In genomic region chr21:35831791-35832190, GRCh38 we compare ENCODE assay signal across 29 cellular contexts.
"Had no signal": no experiment of that assay in that cellular context is flagged by ENCODE, and none has a peak within 500 bp of the region (broad histone marks: within the 10 kb centered on the region; RNA-seq: fewer than 3 reads in every experiment).

No MANE protein-coding gene starts in this region.

- DNase-seq: activated CD4-positive, alpha-beta memory T cell treated with anti-CD3 and anti-CD28 coated beads, Interleukin-2, amount 10 ng/mL, durations not matched to agents 7 days and 5 days; activated CD4-positive, alpha-beta T cell treated with anti-CD3 and anti-CD28 coated beads, Interleukin-2, amount 10 ng/mL, durations not matched to agents 24 days and 14 days; activated CD4-positive, CD25-positive, alpha-beta regulatory T cell treated with anti-CD3 and anti-CD28 coated beads, Interleukin-2, amount 50 U/mL, for 72 hours; activated CD8-positive, alpha-beta memory T cell treated with anti-CD3 and anti-CD28 coated beads, Interleukin-2, amount 50 U/mL, for 48 hours; activated gamma-delta T cell treated with Interleukin-2 at 50 U/mL for 16 hours; activated naive CD4-positive, alpha-beta T cell treated with anti-CD3 and anti-CD28 coated beads, Interleukin-2, amount 50 U/mL, for 16 hours; activated T-cell treated with anti-CD3 and anti-CD28 coated beads, Interleukin-2, amount 50 U/mL, for 24 hours; amniotic stem cell; central memory CD4-positive, alpha-beta T cell; islet precursor cell; left cardiac atrium; mesenchymal stem cell; pancreas; retina; stimulated activated CD4-positive, alpha-beta T cell treated with anti-CD3 and anti-CD28 coated beads, Interleukin-1b, Interleukin-23, amount 100 ng/mL, for 48 hours; stimulated activated CD4-positive, alpha-beta T cell treated with anti-CD3 and anti-CD28 coated beads, Interleukin-4, amount 100 ng/mL, for 4 hours; stimulated activated CD8-positive, alpha-beta memory T cell treated with anti-CD3 and anti-CD28 coated beads, Interleukin-4, amount 100 ng/mL, for 48 hours; stimulated activated naive CD8-positive, alpha-beta T cell treated with anti-CD3 and anti-CD28 coated beads, Interleukin-15, amount 100 ng/mL, for 72 hours; substantia nigra; T-helper 2 cell; uterus had no signal

- ATAC-seq: activated T-helper 17 cell treated with anti-CD3 and anti-CD28 coated beads, Interleukin-2, amount 50 U/mL, for 72 hours; left cardiac atrium; pancreas; stimulated activated memory B cell treated with anti-CD40 and anti-IgM and Interleukin-4, amounts not matched to agents 10 μg/mL and 1 μg/mL and 100 μg/mL, for 72 hours; stimulated activated naive CD8-positive, alpha-beta T cell treated with anti-CD3 and anti-CD28 coated beads, Interleukin-15, amount 100 ng/mL, for 72 hours had no signal

- H3K4me1 Mint-ChIP-seq: activated CD4-positive, alpha-beta memory T cell treated with anti-CD3 and anti-CD28 coated beads, Interleukin-2, amount 10 ng/mL, durations not matched to agents 7 days and 5 days; activated CD4-positive, alpha-beta T cell treated with anti-CD3 and anti-CD28 coated beads, Interleukin-2, amount 10 ng/mL, durations not matched to agents 24 days and 14 days; nephron had no signal

- H3K27ac Mint-ChIP-seq: activated CD4-positive, alpha-beta memory T cell treated with anti-CD3 and anti-CD28 coated beads, Interleukin-2, amount 10 ng/mL, durations not matched to agents 7 days and 5 days; activated CD4-positive, alpha-beta T cell treated with anti-CD3 and anti-CD28 coated beads, Interleukin-2, amount 10 ng/mL, durations not matched to agents 24 days and 14 days; activated T-cell treated with anti-CD3 and anti-CD28 coated beads, Interleukin-2, amount 50 U/mL, for 24 hours; activated T-helper 17 cell treated with anti-CD3 and anti-CD28 coated beads, Interleukin-2, amount 50 U/mL, for 72 hours; nephron; stimulated activated memory B cell treated with anti-CD40 and anti-IgM and Interleukin-4, amounts not matched to agents 10 μg/mL and 1 μg/mL and 100 μg/mL, for 72 hours; stimulated activated naive CD8-positive, alpha-beta T cell treated with anti-CD3 and anti-CD28 coated beads, Interleukin-15, amount 100 ng/mL, for 72 hours; type B pancreatic cell had no signal

- H3K4me3 Mint-ChIP-seq: activated CD4-positive, alpha-beta memory T cell treated with anti-CD3 and anti-CD28 coated beads, Interleukin-2, amount 10 ng/mL, durations not matched to agents 7 days and 5 days; activated CD4-positive, alpha-beta T cell treated with anti-CD3 and anti-CD28 coated beads, Interleukin-2, amount 10 ng/mL, durations not matched to agents 24 days and 14 days; activated T-cell treated with anti-CD3 and anti-CD28 coated beads, Interleukin-2, amount 50 U/mL, for 24 hours; activated T-helper 17 cell treated with anti-CD3 and anti-CD28 coated beads, Interleukin-2, amount 50 U/mL, for 72 hours; nephron; stimulated activated memory B cell treated with anti-CD40 and anti-IgM and Interleukin-4, amounts not matched to agents 10 μg/mL and 1 μg/mL and 100 μg/mL, for 72 hours; stimulated activated naive CD8-positive, alpha-beta T cell treated with anti-CD3 and anti-CD28 coated beads, Interleukin-15, amount 100 ng/mL, for 72 hours; type B pancreatic cell had no signal

- H3K36me3 ChIP-seq: pancreas, prostate gland, uterus had no signal

- H3K4me2 ChIP-seq: hepatocyte, smooth muscle cell had no signal

- H3K4me3 ChIP-seq: hepatocyte, pancreas, prostate gland, smooth muscle cell, uterus had no signal

- H2AFZ ChIP-seq: hepatocyte had no signal

- H3K9me3 Mint-ChIP-seq: activated CD4-positive, alpha-beta memory T cell treated with anti-CD3 and anti-CD28 coated beads, Interleukin-2, amount 10 ng/mL, durations not matched to agents 7 days and 5 days; activated CD4-positive, alpha-beta T cell treated with anti-CD3 and anti-CD28 coated beads, Interleukin-2, amount 10 ng/mL, durations not matched to agents 24 days and 14 days; activated T-cell treated with anti-CD3 and anti-CD28 coated beads, Interleukin-2, amount 50 U/mL, for 24 hours; activated T-helper 17 cell treated with anti-CD3 and anti-CD28 coated beads, Interleukin-2, amount 50 U/mL, for 72 hours; stimulated activated memory B cell treated with anti-CD40 and anti-IgM and Interleukin-4, amounts not matched to agents 10 μg/mL and 1 μg/mL and 100 μg/mL, for 72 hours; stimulated activated naive CD8-positive, alpha-beta T cell treated with anti-CD3 and anti-CD28 coated beads, Interleukin-15, amount 100 ng/mL, for 72 hours had no signal

- H3K4me1 ChIP-seq: pancreas, prostate gland, uterus had no signal

- H3K9me3 ChIP-seq: pancreas, prostate gland, uterus had no signal

- H3K27me3 ChIP-seq: hepatocyte, pancreas, uterus had no signal

- H3K27ac ChIP-seq: epithelial cell of prostate, hepatocyte, pancreas, prostate gland, uterus had no signal

- H3K36me3 Mint-ChIP-seq: stimulated activated memory B cell treated with anti-CD40 and anti-IgM and Interleukin-4, amounts not matched to agents 10 μg/mL and 1 μg/mL and 100 μg/mL, for 72 hours; type B pancreatic cell had no signal
